ENCODE assay signal across 8 cellular contexts in the genomic region with DNA sequence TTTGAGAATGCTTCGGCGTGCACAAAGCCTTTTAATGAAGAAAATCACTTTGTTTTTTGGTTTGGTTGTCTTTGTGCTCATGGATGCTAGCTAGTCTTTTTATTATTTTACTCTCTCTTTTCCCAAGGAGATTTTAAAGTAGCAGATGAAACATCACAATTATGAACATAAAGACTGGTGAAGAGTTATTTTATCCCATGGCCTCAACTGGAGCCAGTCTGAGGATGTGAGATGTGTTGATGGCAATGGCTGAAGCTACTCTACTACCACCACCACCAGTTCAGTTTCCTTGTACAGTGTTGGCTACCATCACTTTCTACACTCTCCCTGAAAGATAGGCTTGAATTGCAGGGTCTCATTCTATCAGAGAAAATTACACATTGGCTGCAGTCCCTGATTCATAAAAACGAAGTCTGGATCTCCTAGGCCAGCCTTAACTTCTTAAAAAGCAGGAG. TPM values are rescaled to one million over a fixed set of nuclear protein-coding genes. Genes with fewer than 3 reads are reported as not detected.
DNase-seq lines count a peak whose midpoint lies in the region; ATAC-seq and TF ChIP-seq lines count a peak whose summit lies in the region.

No MANE protein-coding gene starts in this region.

- H3K9me3 Mint-ChIP-seq in effector memory CD8-positive, alpha-beta T cell: no peaks in the 10 kb centered on the region
- H3K9me3 Mint-ChIP-seq in osteocyte (ENCODE audit: unreplicated experiment): no peaks in the 10 kb centered on the region

- H3K27me3 Mint-ChIP-seq in effector memory CD8-positive, alpha-beta T cell: no peaks in the 10 kb centered on the region
- H3K27me3 Mint-ChIP-seq in osteocyte (ENCODE audit: unreplicated experiment): no peaks in the 10 kb centered on the region

- DNase-seq in DND-41 (no peak), NCI-H69 (lab: John Stamatoyannopoulos, UW) (peak; percentile 4), osteocyte (ENCODE audit: extremely low spot score, unreplicated experiment) (no peak), DMS 273 (lab: John Stamatoyannopoulos, UW; ENCODE audit: unreplicated experiment) (no peak), HT-29 (ENCODE audit: low spot score) (no peak)
- no peak for DNase-seq in effector memory CD8-positive, alpha-beta T cell

- peaks cover 18% of the 10 kb centered on the region for H3K36me3 ChIP-seq in DND-41 (ENCODE audit: insufficient read depth, low read length)

- peak overlapping the region; percentile 81 for H3K4me2 ChIP-seq in DND-41 (ENCODE audit: insufficient read depth, low read length)

- ATAC-seq in DND-41 (ENCODE audit: insufficient read depth, low read depth) (no peak), HG02763 (IDR thresholded peaks at IDR 0.05; ENCODE audit: unreplicated experiment) (no peak), GM18502 (IDR thresholded peaks at IDR 0.05; ENCODE audit: poor library complexity, unreplicated experiment) (no peak)
- ATAC-seq in effector memory CD8-positive, alpha-beta T cell (replicated peaks): no peak

- no peaks in the 10 kb centered on the region for H3K27me3 ChIP-seq in DND-41 (ENCODE audit: insufficient read depth, low read length, poor library complexity)

- H3K9ac ChIP-seq in DND-41 (ENCODE audit: low read depth, low read length): peak overlapping the region; percentile 95

- H2AFZ ChIP-seq in DND-41 (ENCODE audit: low read depth, low read length): peak overlapping the region; percentile 93

- H3K4me3 Mint-ChIP-seq in effector memory CD8-positive, alpha-beta T cell: peak overlapping the region; percentile 93 to 96
- peak overlapping the region; percentile 67 for H3K4me3 Mint-ChIP-seq in osteocyte (ENCODE audit: unreplicated experiment)

- H3K79me2 ChIP-seq in DND-41 (ENCODE audit: insufficient read depth, low read length): peaks cover 45% of the 10 kb centered on the region

- peak overlapping the region; percentile 72 for H3K27ac ChIP-seq in DND-41 (ENCODE audit: low read length)

- no peak for TF ChIP-seq CTCF in DND-41 (IDR thresholded peaks at IDR 0.05; ENCODE audit: borderline replicate concordance, extremely low read depth, low read length, poor library complexity, severe bottlenecking)
- TF ChIP-seq CTCF in osteocyte (IDR thresholded peaks at IDR 0.05): no peak

- peaks cover 20 to 37% of the 10 kb centered on the region in 2 donors for H3K4me1 Mint-ChIP-seq in effector memory CD8-positive, alpha-beta T cell (ENCODE audit: low read depth in 2 of 2)
- peaks cover 38% of the 10 kb centered on the region for H3K4me1 Mint-ChIP-seq in osteocyte (ENCODE audit: unreplicated experiment)

- peaks cover 7% of the 10 kb centered on the region; the same call in 1 of the 2 replicates for H4K20me1 ChIP-seq in DND-41 (ENCODE audit: insufficient read depth, low read length)

- H3K36me3 Mint-ChIP-seq in effector memory CD8-positive, alpha-beta T cell (ENCODE audit: insufficient read depth): peaks cover 26% of the 10 kb centered on the region
- H3K36me3 Mint-ChIP-seq in osteocyte (ENCODE audit: unreplicated experiment): peaks cover 5% of the 10 kb centered on the region

- peak overlapping the region; percentile 92 to 95 for H3K27ac Mint-ChIP-seq in effector memory CD8-positive, alpha-beta T cell
- peak overlapping the region; percentile 73 for H3K27ac Mint-ChIP-seq in osteocyte (ENCODE audit: unreplicated experiment)

- H3K9me3 ChIP-seq in DND-41 (ENCODE audit: insufficient read depth, low read length, severe bottlenecking): no peaks in the 10 kb centered on the region

- peaks cover 40% of the 10 kb centered on the region for H3K4me1 ChIP-seq in DND-41 (ENCODE audit: insufficient read depth, low read length)

- peak overlapping the region in 1 of 2 experiments; percentile 36; a peak in 2 of 4 replicates for H3K4me3 ChIP-seq in DND-41 (ENCODE audit: low read depth in 1 of 2, low read length in 2 of 2)

RNA-seq across cellular contexts. Expression of a gene that starts 0.5 kb away (rescaled TPM):
- 57.0 and 59.4 TPM in 2 replicates for total RNA-seq in osteocyte
- total RNA-seq in HT-29 (2014; rRNA removed; shearing (Covaris generic)): 15.8 and 19.4 TPM in 2 replicates

RNA-seq across cellular contexts. Expression of a gene that starts 33.7 kb away (rescaled TPM):
- 1.0 and 1.8 TPM in 2 replicates for total RNA-seq in osteocyte
- not detected in 2 replicates for total RNA-seq in HT-29 (2014; rRNA removed; shearing (Covaris generic))
